Comparison of ENCODE assay signal across 14 cellular contexts in genomic region chr1:27103498-27103897, GRCh38.
"Had no signal": no experiment of that assay in that cellular context is flagged by ENCODE, and none has a peak within 500 bp of the region (broad histone marks: within the 10 kb centered on the region; RNA-seq: fewer than 3 reads in every experiment).

No MANE protein-coding gene starts in this region.

- H3K9me3 ChIP-seq: breast epithelium, esophagus squamous epithelium, heart left ventricle, testis, upper lobe of right lung had no signal

- H3K9me3 Mint-ChIP-seq: activated naive CD8-positive, alpha-beta T cell treated with anti-CD3 and anti-CD28 coated beads for 36 hours; activated T-cell treated with anti-CD3 and anti-CD28 coated beads, Interleukin-2, amount 50 U/mL, for 72 hours; nephron progenitor cell; stimulated activated naive CD8-positive, alpha-beta T cell treated with anti-CD3 and anti-CD28 coated beads, Interleukin-15, amount 100 ng/mL, for 72 hours had no signal

- H3K27me3 Mint-ChIP-seq: activated naive CD8-positive, alpha-beta T cell treated with anti-CD3 and anti-CD28 coated beads for 36 hours; stimulated activated naive CD8-positive, alpha-beta T cell treated with anti-CD3 and anti-CD28 coated beads, Interleukin-15, amount 100 ng/mL, for 72 hours had no signal

- H3K27ac ChIP-seq: breast epithelium, esophagus squamous epithelium, heart left ventricle, testis, upper lobe of right lung had no signal

- H3K27me3 ChIP-seq: breast epithelium, dorsolateral prefrontal cortex, esophagus squamous epithelium, heart left ventricle, testis, upper lobe of right lung had no signal

- H3K27ac Mint-ChIP-seq: activated naive CD8-positive, alpha-beta T cell treated with anti-CD3 and anti-CD28 coated beads for 36 hours; activated T-cell treated with anti-CD3 and anti-CD28 coated beads, Interleukin-2, amount 50 U/mL, for 72 hours; nephron progenitor cell had no signal

- H3K4me3 Mint-ChIP-seq: activated naive CD8-positive, alpha-beta T cell treated with anti-CD3 and anti-CD28 coated beads for 36 hours; activated T-cell treated with anti-CD3 and anti-CD28 coated beads, Interleukin-2, amount 50 U/mL, for 72 hours; nephron progenitor cell; stimulated activated naive CD8-positive, alpha-beta T cell treated with anti-CD3 and anti-CD28 coated beads, Interleukin-15, amount 100 ng/mL, for 72 hours had no signal

- H3K36me3 ChIP-seq: breast epithelium had no signal

- H3K4me3 ChIP-seq: breast epithelium, dorsolateral prefrontal cortex, esophagus squamous epithelium, heart left ventricle, testis, upper lobe of right lung had no signal

- DNase-seq: activated CD4-positive, alpha-beta T cell treated with anti-CD3 and anti-CD28 coated beads, Interleukin-2, amount 50 U/mL, for 48 hours; activated gamma-delta T cell treated with Interleukin-2 at 50 U/mL for 16 hours; activated naive CD8-positive, alpha-beta T cell treated with anti-CD3 and anti-CD28 coated beads for 36 hours; activated T-cell treated with anti-CD3 and anti-CD28 coated beads, Interleukin-2, amount 50 U/mL, for 72 hours; esophagus squamous epithelium; foreskin fibroblast; heart left ventricle; nephron progenitor cell; stimulated activated CD4-positive, alpha-beta T cell treated with anti-CD3 and anti-CD28 coated beads, Interleukin-12 subunit alpha, Interleukin-12 subunit beta, amount 100 ng/mL, for 4 hours; stimulated activated naive CD8-positive, alpha-beta T cell treated with anti-CD3 and anti-CD28 coated beads, Interleukin-15, amount 100 ng/mL, for 72 hours; testis; upper lobe of right lung had no signal
